In genomic region chr14:65282909-65283253, GRCh38 we compare ENCODE assay signal across 11 cellular contexts.
DNase-seq lines count a peak whose midpoint lies in the region; ATAC-seq, FAIRE-seq and TF ChIP-seq lines count a peak whose summit lies in the region.
"Had no signal": no experiment of that assay in that cellular context is flagged by ENCODE, and none has a peak within 500 bp of the region (broad histone marks: within the 10 kb centered on the region; RNA-seq: fewer than 3 reads in every experiment).

No MANE protein-coding gene starts in this region.

- no peaks in the 10 kb centered on the region for H3K79me2 ChIP-seq in SK-N-SH (ENCODE audit: insufficient read depth)
- H3K79me2 ChIP-seq in endothelial cell of umbilical vein (ENCODE audit: control insufficient read depth, insufficient read depth, low read length) = no peaks in the 10 kb centered on the region

- BruUV-seq in endothelial cell of umbilical vein (replicated peaks; lab: Mats Ljungman, UMichigan) = no TSS peak

- intact Hi-C loops in endothelial cell of umbilical vein (cut with micrococcal nuclease) = no loop called here
- intact Hi-C loops in upper lobe of right lung (cut with DNase I) = no loop called here

- TF ChIP-seq CTCF in SK-N-SH (IDR thresholded peaks at IDR 0.05) (no peak), endothelial cell of umbilical vein (IDR thresholded peaks at IDR 0.05; ENCODE audit: extremely low read depth in 1 of 2, insufficient read depth in 1 of 2, low read depth in 1 of 2, low read length in 2 of 2) (no peak), upper lobe of right lung (IDR thresholded peaks at IDR 0.05) (no peak)

- DNase-seq in SK-N-SH = no peak
- no peak for DNase-seq in endothelial cell of umbilical vein (ENCODE audit: low read depth, low spot score)
- no peak for DNase-seq in upper lobe of right lung
- DNase-seq in NCI-H446 treated with DMSO at 0.1 percent for 48 hours (lab: John Stamatoyannopoulos, UW) = no peak
- no peak for DNase-seq in stimulated activated CD4-positive, alpha-beta T cell treated with anti-CD3 and anti-CD28 coated beads, Interleukin-12 subunit alpha, Interleukin-12 subunit beta, amount 100 ng/mL, for 4 hours
- DNase-seq: GF-D8, heart right ventricle had no signal

- no peaks in the 10 kb centered on the region for H3K9me1 ChIP-seq in endothelial cell of umbilical vein (replicated peaks; ENCODE audit: control insufficient read depth, extremely low read depth, insufficient read depth, low read length)

- H3K9me3 ChIP-seq in SK-N-SH = no peaks in the 10 kb centered on the region
- no peaks in the 10 kb centered on the region for H3K9me3 ChIP-seq in endothelial cell of umbilical vein (replicated peaks; ENCODE audit: control insufficient read depth, insufficient read depth, low read length)
- no peaks in the 10 kb centered on the region for H3K9me3 ChIP-seq in upper lobe of right lung

- peak overlapping the region; percentile 55 to 61; a peak in 3 of 4 replicates for H3K27ac ChIP-seq in SK-N-SH (ENCODE audit: low read depth in 2 of 2, low read length in 1 of 2)
- no peak overlapping the region for H3K27ac ChIP-seq in endothelial cell of umbilical vein (ENCODE audit: insufficient read depth, low read depth, low read length)
- peak overlapping the region in 13 of 21 experiments; percentile 18 to 84 (median 70) for H3K27ac ChIP-seq in skin epidermis
- H3K27ac ChIP-seq in upper lobe of right lung = no peak overlapping the region

- H3K9ac ChIP-seq in SK-N-SH = peak overlapping the region; percentile 14; the same call in 1 of the 2 replicates
- no peak overlapping the region for H3K9ac ChIP-seq in endothelial cell of umbilical vein (replicated peaks; ENCODE audit: extremely low read depth, insufficient read depth, low read length)

- no peak for TF ChIP-seq POLR2A in endothelial cell of umbilical vein (IDR thresholded peaks at IDR 0.05; ENCODE audit: low read depth, low read length)

- dilution Hi-C loops in endothelial cell of umbilical vein (cut with MboI; ENCODE audit: extremely low pct_ligation_motif_present, low sequenced_read_pairs) = no loop called here

- WGBS in SK-N-SH (ENCODE audit: low lambda C conversion rate) = 68% methylated on average over 3 of the region's 3 CpGs

- H3K4me3 ChIP-seq in SK-N-SH (ENCODE audit: low read depth in 2 of 2, low read length in 1 of 2) = no peak overlapping the region
- H3K4me3 ChIP-seq in endothelial cell of umbilical vein (replicated peaks in 1 of 3; ENCODE audit: insufficient read depth in 1 of 3, low read depth in 1 of 3, low read length in 3 of 3) = no peak overlapping the region
- no peak overlapping the region for H3K4me3 ChIP-seq in skin epidermis
- no peak overlapping the region for H3K4me3 ChIP-seq in upper lobe of right lung

- H4K20me1 ChIP-seq in SK-N-SH (ENCODE audit: insufficient read depth) = no peaks in the 10 kb centered on the region
- H4K20me1 ChIP-seq in endothelial cell of umbilical vein (replicated peaks; ENCODE audit: control insufficient read depth, extremely low read depth, insufficient read depth, low read length) = no peaks in the 10 kb centered on the region

- peak; percentile 33 for ATAC-seq in GM18867 (IDR thresholded peaks at IDR 0.05; ENCODE audit: unreplicated experiment)
- ATAC-seq in upper lobe of right lung = no peak
- ATAC-seq in HG02571 (IDR thresholded peaks at IDR 0.05; ENCODE audit: unreplicated experiment) = no peak

- H3F3A ChIP-seq in SK-N-SH (replicated peaks; ENCODE audit: insufficient read depth) = peaks cover 11% of the 10 kb centered on the region

- H3K27me3 ChIP-seq in SK-N-SH (ENCODE audit: insufficient read depth) = no peaks in the 10 kb centered on the region
- no peaks in the 10 kb centered on the region for H3K27me3 ChIP-seq in endothelial cell of umbilical vein (ENCODE audit: control insufficient read depth in 2 of 2, insufficient read depth in 2 of 2, low read length in 2 of 2)
- no peaks in the 10 kb centered on the region for H3K27me3 ChIP-seq in upper lobe of right lung

- CTCF ChIA-PET in SK-N-SH (lab: Yijun Ruan, JAX) (no interaction called here), endothelial cell of umbilical vein (lab: Charles Lee) (interaction anchor here (0.7 to 0.9 kb wide), 2 partner anchors 10 to 50 kb away, joined by 3 read pairs; no protein-coding TSS in a partner anchor)

- no peaks in the 10 kb centered on the region for H3K9me2 ChIP-seq in SK-N-SH

- POLR2A ChIA-PET in SK-N-SH (lab: Yijun Ruan, JAX) = interaction anchor here (1.0 kb wide), 1 partner anchor 114 kb away, joined by 3 read pairs; no protein-coding TSS in a partner anchor
- POLR2A ChIA-PET in endothelial cell of umbilical vein (lab: Charles Lee) = no interaction called here

- peak overlapping the region; percentile 84; the same call in 1 of the 2 replicates for H2AFZ ChIP-seq in SK-N-SH (ENCODE audit: low read depth)
- peak overlapping the region; percentile 40 for H2AFZ ChIP-seq in endothelial cell of umbilical vein (ENCODE audit: low read depth, low read length)

- peaks cover 0 to 7% of the 10 kb centered on the region in 2 experiments; a peak in 2 of 4 replicates for H3K4me1 ChIP-seq in SK-N-SH (ENCODE audit: control insufficient read depth in 1 of 2, insufficient read depth in 2 of 2, low read depth in 1 of 2, low read length in 1 of 2)
- H3K4me1 ChIP-seq in endothelial cell of umbilical vein (ENCODE audit: control insufficient read depth, extremely low read depth, insufficient read depth, low read length) = no peaks in the 10 kb centered on the region
- H3K4me1 ChIP-seq in upper lobe of right lung = peaks cover 19% of the 10 kb centered on the region

- peak overlapping the region; percentile 19; the same call in 1 of the 2 replicates for H3K4me2 ChIP-seq in SK-N-SH
- no peak overlapping the region for H3K4me2 ChIP-seq in endothelial cell of umbilical vein (ENCODE audit: insufficient read depth, low read length)

- TF ChIP-seq EP300 in SK-N-SH (IDR thresholded peaks at IDR 0.05; ENCODE audit: borderline replicate concordance in 1 of 2, low read depth in 1 of 2, low read length in 1 of 2) = no peak

- H3K36me3 ChIP-seq in SK-N-SH (replicated peaks in 1 of 2; ENCODE audit: control insufficient read depth in 1 of 2, insufficient read depth in 2 of 2, low read length in 1 of 2) (no peaks in the 10 kb centered on the region), endothelial cell of umbilical vein (ENCODE audit: control insufficient read depth in 2 of 2, extremely low read depth in 1 of 2, insufficient read depth in 2 of 2, low read length in 2 of 2) (no peaks in the 10 kb centered on the region), upper lobe of right lung (no peaks in the 10 kb centered on the region)
- H3K36me3 ChIP-seq: heart right ventricle had no signal

- no peak for FAIRE-seq in endothelial cell of umbilical vein (lab: Jason Lieb, UNC)
- FAIRE-seq: TTC549 had no signal

- TF ChIP-seq RAD21 in SK-N-SH (IDR thresholded peaks at IDR 0.05; ENCODE audit: low read length) = no peak

TF ChIP-seq in SK-N-SH, 30 proteins besides CTCF, POLR2A, EP300 and RAD21:
- TF ChIP-seq YY1 (IDR thresholded peaks at IDR 0.05; ENCODE audit: low read depth) = no peak
- no peak for TF ChIP-seq ELF1 (IDR thresholded peaks at IDR 0.05)
- TF ChIP-seq IRF3 (IDR thresholded peaks at IDR 0.05; ENCODE audit: low read depth, low read length) = no peak
- TF ChIP-seq CHD2 (IDR thresholded peaks at IDR 0.05; ENCODE audit: low read length, partially characterized antibody) = no peak
- no peak for TF ChIP-seq NFIC (IDR thresholded peaks at IDR 0.05; ENCODE audit: borderline replicate concordance)

TF ChIP-seq in endothelial cell of umbilical vein, 7 proteins besides CTCF, POLR2A, EP300 and RAD21:
- TF ChIP-seq POLR2AphosphoS5 (IDR thresholded peaks at IDR 0.05; ENCODE audit: insufficient read depth, low read depth, low read length) = no peak
- no peak for TF ChIP-seq MAX (IDR thresholded peaks at IDR 0.05; ENCODE audit: insufficient read depth, insufficient read length)
- no peak for TF ChIP-seq MYC (IDR thresholded peaks at IDR 0.05; ENCODE audit: low read depth, low read length)
- no peak for TF ChIP-seq FOS (IDR thresholded peaks at IDR 0.05; ENCODE audit: borderline replicate concordance, insufficient read depth, low read length)
- TF ChIP-seq EZH2 (IDR thresholded peaks at IDR 0.05; ENCODE audit: borderline replicate concordance, low read depth, low read length, severe bottlenecking) = no peak
- TF ChIP-seq GATA2 (IDR thresholded peaks at IDR 0.05; ENCODE audit: insufficient read depth, insufficient read length, low read depth, low read length) = no peak
- no peak for TF ChIP-seq JUN (IDR thresholded peaks at IDR 0.05; ENCODE audit: borderline replicate concordance, insufficient read depth, insufficient read length, low read depth)

Comparison
In these comparisons a context has a peak if more than half of its experiments do, and no peak if none do; other contexts are left out.
1. H3K27ac ChIP-seq: peak in SK-N-SH (2 of 2) and skin epidermis (13 of 21); none in endothelial cell of umbilical vein (single experiment) and upper lobe of right lung (single experiment).